In genomic region chr4:8387615-8388266, GRCh38 we compare ENCODE assay signal across 4 cellular contexts.
TF ChIP-seq lines count a peak whose summit lies in the region.

No MANE protein-coding gene starts in this region.

TF ChIP-seq in A549, 52 proteins besides CTCF, POLR2A, EP300 and RAD21:
- no peak for TF ChIP-seq FOXS1 (CRISPR knock-in tag; IDR thresholded peaks at IDR 0.05)
- no peak for TF ChIP-seq FOSL2 (IDR thresholded peaks at IDR 0.05)
- TF ChIP-seq FOSL2 (CRISPR knock-in tag; IDR thresholded peaks at IDR 0.05), result peak; percentile 53
- TF ChIP-seq JUNB (IDR thresholded peaks at IDR 0.05), result no peak
- no peak for TF ChIP-seq E2F6 (IDR thresholded peaks at IDR 0.05; ENCODE audit: borderline replicate concordance, low read depth)
- TF ChIP-seq MAX (IDR thresholded peaks at IDR 0.05), result peak; percentile 54
- no peak for TF ChIP-seq ZSCAN20 (CRISPR knock-in tag; IDR thresholded peaks at IDR 0.05)
- TF ChIP-seq SMC3 (IDR thresholded peaks at IDR 0.05), result no peak
- no peak for TF ChIP-seq PHF8 (IDR thresholded peaks at IDR 0.05; ENCODE audit: borderline replicate concordance, low read depth)
- no peak for TF ChIP-seq KDM1A (IDR thresholded peaks at IDR 0.05; ENCODE audit: low read depth)
TF ChIP-seq in A549: peak in this region for 2.

TF ChIP-seq in HEK293, 187 proteins besides CTCF, POLR2A, EP300 and RAD21:
- no peak for TF ChIP-seq KLF16 (tag by site-specific recombination; IDR thresholded peaks at IDR 0.05)
- TF ChIP-seq KLF1 (tag by site-specific recombination; IDR thresholded peaks at IDR 0.05), result peak; percentile 23; the same call in 1 of the 2 replicates

TF ChIP-seq in WTC11, 78 proteins besides CTCF, POLR2A, EP300 and RAD21 (continues in another document):
- no peak for TF ChIP-seq TCF7 (CRISPR knock-in tag; IDR thresholded peaks at IDR 0.05; ENCODE audit: low read depth)
- TF ChIP-seq EMX1 (CRISPR knock-in tag; IDR thresholded peaks at IDR 0.05), result no peak
- no peak for TF ChIP-seq PREB (CRISPR knock-in tag; IDR thresholded peaks at IDR 0.05; ENCODE audit: borderline replicate concordance)
- TF ChIP-seq AR (CRISPR knock-in tag; IDR thresholded peaks at IDR 0.05), result no peak
- TF ChIP-seq USF2 (CRISPR knock-in tag; IDR thresholded peaks at IDR 0.05), result no peak
- no peak for TF ChIP-seq CREM (CRISPR knock-in tag; IDR thresholded peaks at IDR 0.05)
- no peak for TF ChIP-seq ZNF532 (CRISPR knock-in tag; IDR thresholded peaks at IDR 0.05; ENCODE audit: borderline replicate concordance)

TF ChIP-seq in H1, 55 proteins besides CTCF, POLR2A, EP300 and RAD21:
- no peak for TF ChIP-seq BCL11A (IDR thresholded peaks at IDR 0.05; ENCODE audit: low read depth in 2 of 2, low read length in 2 of 2)
- no peak for TF ChIP-seq TAF1 (IDR thresholded peaks at IDR 0.05; ENCODE audit: low read depth, low read length)
- no peak for TF ChIP-seq YY1 (IDR thresholded peaks at IDR 0.05; ENCODE audit: low read depth, low read length)
- no peak for TF ChIP-seq RFX5 (IDR thresholded peaks at IDR 0.05; ENCODE audit: borderline replicate concordance, low read depth, low read length)
- TF ChIP-seq FOSL1 (IDR thresholded peaks at IDR 0.05; ENCODE audit: insufficient read depth, low read depth, low read length), result no peak
- TF ChIP-seq PHF8 (conservative IDR thresholded peaks at IDR 0.05; ENCODE audit: low read depth, low read length), result no peak
